16 cellular contexts compared by ENCODE assay signal in the genomic region with DNA sequence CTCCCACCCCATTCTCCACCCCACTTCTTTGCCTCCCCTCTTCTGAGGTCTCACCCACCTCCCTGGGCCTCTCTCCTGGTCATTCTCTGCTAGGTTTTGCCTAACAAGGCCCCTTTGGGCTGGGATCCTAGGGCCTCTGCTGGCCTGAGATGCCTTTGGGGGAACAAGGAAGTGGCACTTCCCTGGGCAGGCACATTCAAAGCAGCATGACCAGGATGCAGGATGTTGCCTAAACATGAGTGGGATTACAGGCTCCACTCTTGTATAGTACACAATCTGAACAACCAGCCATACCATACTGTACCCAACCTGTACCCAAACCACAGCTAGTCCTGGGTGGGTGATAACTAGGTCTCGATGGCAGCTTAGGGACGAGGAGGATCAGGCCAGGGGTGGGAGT.
"Had no signal": no experiment of that assay in that cellular context is flagged by ENCODE, and none has a peak within 500 bp of the region (broad histone marks: within the 10 kb centered on the region; RNA-seq: fewer than 3 reads in every experiment).

No MANE protein-coding gene starts in this region.

- FAIRE-seq: colon, endometrium, islet of Langerhans, pancreas had no signal

- H3K4me1 ChIP-seq: pancreas had no signal

- H3K9me3 Mint-ChIP-seq: neural progenitor cell; T-helper 2 cell treated with Interferon-gamma antibody and Interleukin-4, amounts not matched to agents 5 μg/mL and 100 μg/mL, for 36 hours had no signal

- H3K9me3 ChIP-seq: ascending aorta, gastroesophageal sphincter, lower lobe of right lung, pancreas, spleen, stomach, testis had no signal

- ATAC-seq: activated CD4-positive, CD25-positive, alpha-beta regulatory T cell treated with anti-CD3 and anti-CD28 coated beads, Interleukin-2, amount 50 U/mL, for 24 hours; gastroesophageal sphincter; left colon; pancreas had no signal

- H3K27me3 ChIP-seq: ascending aorta, cardiac muscle cell, gastroesophageal sphincter, pancreas, spleen, stomach, testis had no signal

- DNase-seq: activated naive CD4-positive, alpha-beta T cell treated with Interleukin-2 at 50 U/mL for 16 hours; lower lobe of right lung; stomach; testis had no signal

- H3K36me3 ChIP-seq: cardiac muscle cell, neural progenitor cell had no signal

- H3K36me3 Mint-ChIP-seq: neural progenitor cell had no signal

- H3K27ac Mint-ChIP-seq: neural progenitor cell; T-helper 2 cell treated with Interferon-gamma antibody and Interleukin-4, amounts not matched to agents 5 μg/mL and 100 μg/mL, for 36 hours had no signal

- H3K4me3 ChIP-seq: ascending aorta, cardiac muscle cell, gastroesophageal sphincter, lower lobe of right lung, neural progenitor cell, pancreas, spleen, stomach had no signal

- H3K27ac ChIP-seq: ascending aorta, cardiac muscle cell, gastroesophageal sphincter, lower lobe of right lung, neural progenitor cell, pancreas, stomach, testis had no signal

- H3K4me3 Mint-ChIP-seq: neural progenitor cell; T-helper 2 cell treated with Interferon-gamma antibody and Interleukin-4, amounts not matched to agents 5 μg/mL and 100 μg/mL, for 36 hours had no signal
